Comparison of ENCODE assay signal across 9 cellular contexts in the genomic region with DNA sequence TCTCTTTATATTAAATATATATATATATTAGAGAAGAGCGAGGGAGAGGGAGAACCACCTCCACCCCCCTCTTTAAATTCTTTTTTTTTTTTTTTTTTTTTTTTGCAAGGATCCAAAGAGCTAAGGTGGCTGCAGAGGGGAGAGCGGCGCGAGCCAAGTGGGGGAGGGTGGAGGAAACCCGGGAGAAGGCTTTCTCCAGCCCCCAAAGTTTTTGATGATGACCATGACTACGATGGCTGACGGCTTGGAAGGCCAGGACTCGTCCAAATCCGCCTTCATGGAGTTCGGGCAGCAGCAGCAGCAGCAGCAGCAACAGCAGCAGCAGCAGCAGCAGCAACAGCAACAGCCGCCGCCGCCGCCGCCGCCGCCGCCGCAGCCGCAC. TPM values are rescaled to one million over a fixed set of nuclear protein-coding genes. Genes with fewer than 3 reads are reported as not detected.
DNase-seq lines count a peak whose midpoint lies in the region; ATAC-seq, FAIRE-seq and TF ChIP-seq lines count a peak whose summit lies in the region.
"Had no signal": no experiment of that assay in that cellular context is flagged by ENCODE, and none has a peak within 500 bp of the region (broad histone marks: within the 10 kb centered on the region; RNA-seq: fewer than 3 reads in every experiment).

No MANE protein-coding gene starts in this region.

- no peak for TF ChIP-seq POLR2A in HepG2 (IDR thresholded peaks at IDR 0.05; ENCODE audit: insufficient read depth in 1 of 2, low read depth in 2 of 2, low read length in 2 of 2)
- TF ChIP-seq POLR2A in upper lobe of left lung (IDR thresholded peaks at IDR 0.05), result no peak

- H3K4me3 ChIP-seq in HepG2 (replicated peaks in 1 of 3; ENCODE audit: insufficient read depth in 1 of 3, low read depth in 2 of 3, low read length in 3 of 3) (peak overlapping the region; percentile 78 to 80 (median 79)), upper lobe of left lung (peak overlapping the region in 3 of 4 donors; percentile 19 to 41 (median 40))

- no peak for FAIRE-seq in HepG2 (lab: Jason Lieb, UNC)

- no peaks in the 10 kb centered on the region for H4K20me1 ChIP-seq in HepG2 (ENCODE audit: insufficient read depth, low read length)

- TF ChIP-seq RAD21 in HepG2 (CRISPR knock-in tag; IDR thresholded peaks at IDR 0.05), result no peak

- no peak for TF ChIP-seq CTCF in HepG2 (CRISPR knock-in tag; IDR thresholded peaks at IDR 0.05)
- TF ChIP-seq CTCF in upper lobe of left lung (IDR thresholded peaks at IDR 0.05), result no peak

- H3K79me2 ChIP-seq in HepG2 (ENCODE audit: insufficient read depth, low read length), result peaks cover 9% of the 10 kb centered on the region

- no peak for DNase-seq in activated naive CD4-positive, alpha-beta T cell treated with anti-CD3 and anti-CD28 coated beads, Interleukin-2, amount 50 U/mL, for 16 hours
- no peak for DNase-seq in activated T-helper 2 cell treated with anti-CD3 and anti-CD28 coated beads, Interferon-gamma antibody, Interleukin-2, Interleukin-4, amounts not matched to agents 10 μg/mL and 5 μg/mL and 100 μg/mL, durations not matched to agents 14 hours and 24 hours and 36 hours (ENCODE audit: low spot score)
- DNase-seq in HepG2 (ENCODE audit: low spot score), result peak; percentile 21
- no peak for DNase-seq in upper lobe of left lung
- no peak for DNase-seq in LoVo (ENCODE audit: low spot score)
- no peak for DNase-seq in AML-193 (lab: John Stamatoyannopoulos, UW)
- DNase-seq in activated CD4-positive, CD25-positive, alpha-beta regulatory T cell treated with anti-CD3 and anti-CD28 coated beads, Interleukin-2, amount 50 U/mL, for 72 hours, result no peak

- CTCF ChIA-PET in HepG2 (lab: Yijun Ruan, JAX; ENCODE audit: low intra/inter-chr PET ratio, low total read pairs), result no interaction called here

- H3K27ac ChIP-seq in HepG2 (ENCODE audit: extremely low read length, insufficient read depth, low read length), result peak overlapping the region; percentile 90
- H3K27ac ChIP-seq in upper lobe of left lung, result no peak overlapping the region
- H3K27ac ChIP-seq: epithelial cell of prostate had no signal

- peaks cover 63% of the 10 kb centered on the region for H3K27me3 Mint-ChIP-seq in activated naive CD4-positive, alpha-beta T cell treated with anti-CD3 and anti-CD28 coated beads, Interleukin-2, amount 50 U/mL, for 24 hours
- peaks cover 83% of the 10 kb centered on the region for H3K27me3 Mint-ChIP-seq in activated T-helper 2 cell treated with anti-CD3 and anti-CD28 coated beads, Interferon-gamma antibody, Interleukin-2, Interleukin-4, amounts not matched to agents 10 μg/mL and 5 μg/mL and 100 μg/mL, durations not matched to agents 14 hours and 24 hours and 36 hours (ENCODE audit: low read depth)

- H3K4me1 ChIP-seq in HepG2 (ENCODE audit: insufficient read depth, low read length), result peaks cover 35% of the 10 kb centered on the region
- H3K4me1 ChIP-seq in upper lobe of left lung, result peaks cover 16 to 35% (median 22%) of the 10 kb centered on the region in 4 donors

- no TSS peak for BruUV-seq in HepG2 (replicated peaks; lab: Mats Ljungman, UMichigan)

- H3K4me2 ChIP-seq in HepG2 (ENCODE audit: low read depth, low read length), result peak overlapping the region; percentile 76

- in situ Hi-C loops in HepG2 (cut with HindIII; ENCODE audit: extremely low pct_ligation_motif_present, low pct_unique_long_range_greater_than_20kb), result loop anchor here (25.0 kb wide), 1 partner anchor 693 kb away; the partner anchor contains the start of gene SLC25A13

- WGBS in HepG2 (ENCODE audit: low lambda C conversion rate), result under 1% methylated on average over 14 of the region's 20 CpGs
- 1 to 5% methylated on average over 7 to 10 of the region's 20 CpGs for WGBS in upper lobe of left lung, 2 donors

- TF ChIP-seq EP300 in HepG2 (IDR thresholded peaks at IDR 0.05; ENCODE audit: low read depth in 2 of 2, low read length in 2 of 2), result no peak
- TF ChIP-seq EP300 in HepG2 (CRISPR knock-in tag; IDR thresholded peaks at IDR 0.05; ENCODE audit: borderline replicate concordance), result no peak
- no peak for TF ChIP-seq EP300 in upper lobe of left lung (IDR thresholded peaks at IDR 0.05)

- H3K36me3 Mint-ChIP-seq in activated naive CD4-positive, alpha-beta T cell treated with anti-CD3 and anti-CD28 coated beads, Interleukin-2, amount 50 U/mL, for 24 hours, result peaks cover 2% of the 10 kb centered on the region
- H3K36me3 Mint-ChIP-seq in activated T-helper 2 cell treated with anti-CD3 and anti-CD28 coated beads, Interferon-gamma antibody, Interleukin-2, Interleukin-4, amounts not matched to agents 10 μg/mL and 5 μg/mL and 100 μg/mL, durations not matched to agents 14 hours and 24 hours and 36 hours (ENCODE audit: low read depth), result peaks cover 3% of the 10 kb centered on the region

- peak overlapping the region; percentile 80 for H3K4me3 Mint-ChIP-seq in activated naive CD4-positive, alpha-beta T cell treated with anti-CD3 and anti-CD28 coated beads, Interleukin-2, amount 50 U/mL, for 24 hours
- H3K4me3 Mint-ChIP-seq in activated T-helper 2 cell treated with anti-CD3 and anti-CD28 coated beads, Interferon-gamma antibody, Interleukin-2, Interleukin-4, amounts not matched to agents 10 μg/mL and 5 μg/mL and 100 μg/mL, durations not matched to agents 14 hours and 24 hours and 36 hours (ENCODE audit: low read depth), result peak overlapping the region; percentile 64

- ATAC-seq in HepG2 (peak; percentile 2; the same call in 2 of the 3 replicates), upper lobe of left lung (ENCODE audit: low FRiP score in 2 of 2) (no peak)

- peak overlapping the region; percentile 86 for H3K9ac ChIP-seq in HepG2 (ENCODE audit: insufficient read depth, low read depth, low read length)

- H3K9me3 ChIP-seq in HepG2 (ENCODE audit: low read length) (no peaks in the 10 kb centered on the region), upper lobe of left lung (no peaks in the 10 kb centered on the region)

- no peak overlapping the region for H3K27ac Mint-ChIP-seq in activated naive CD4-positive, alpha-beta T cell treated with anti-CD3 and anti-CD28 coated beads, Interleukin-2, amount 50 U/mL, for 24 hours
- H3K27ac Mint-ChIP-seq in activated T-helper 2 cell treated with anti-CD3 and anti-CD28 coated beads, Interferon-gamma antibody, Interleukin-2, Interleukin-4, amounts not matched to agents 10 μg/mL and 5 μg/mL and 100 μg/mL, durations not matched to agents 14 hours and 24 hours and 36 hours, result no peak overlapping the region

- peaks cover 18% of the 10 kb centered on the region for H3K4me1 Mint-ChIP-seq in activated naive CD4-positive, alpha-beta T cell treated with anti-CD3 and anti-CD28 coated beads, Interleukin-2, amount 50 U/mL, for 24 hours
- peaks cover 4% of the 10 kb centered on the region for H3K4me1 Mint-ChIP-seq in activated T-helper 2 cell treated with anti-CD3 and anti-CD28 coated beads, Interferon-gamma antibody, Interleukin-2, Interleukin-4, amounts not matched to agents 10 μg/mL and 5 μg/mL and 100 μg/mL, durations not matched to agents 14 hours and 24 hours and 36 hours (ENCODE audit: low read depth)

- H3K27me3 ChIP-seq in HepG2 (ENCODE audit: control insufficient read depth in 1 of 2, insufficient read depth in 2 of 2, low read length in 2 of 2) (no peaks in the 10 kb centered on the region; a peak in 1 of 5 replicates), upper lobe of left lung (peaks cover 0 to 65% (median 40%) of the 10 kb centered on the region in 4 donors)

- no peak overlapping the region for H2AFZ ChIP-seq in HepG2 (ENCODE audit: low read length)

- POLR2A ChIA-PET in HepG2 (lab: Yijun Ruan, JAX), result interaction anchor here (0.7 to 4.8 kb wide), 18 partner anchors 12 to 866 kb away, joined by 3 to 163 read pairs (median 7); partner anchors contain the start of genes ASNS, DLX5, SDHAF3 and SEM1

- no peaks in the 10 kb centered on the region for H3K9me3 Mint-ChIP-seq in activated naive CD4-positive, alpha-beta T cell treated with anti-CD3 and anti-CD28 coated beads, Interleukin-2, amount 50 U/mL, for 24 hours
- H3K9me3 Mint-ChIP-seq in activated T-helper 2 cell treated with anti-CD3 and anti-CD28 coated beads, Interferon-gamma antibody, Interleukin-2, Interleukin-4, amounts not matched to agents 10 μg/mL and 5 μg/mL and 100 μg/mL, durations not matched to agents 14 hours and 24 hours and 36 hours, result no peaks in the 10 kb centered on the region

- H3K36me3 ChIP-seq in HepG2 (replicated peaks in 1 of 2; ENCODE audit: control insufficient read depth in 1 of 2, insufficient read depth in 2 of 2, low read length in 2 of 2) (peaks cover 8% of the 10 kb centered on the region in 2 experiments; a peak in 4 of 5 replicates), upper lobe of left lung (no peaks in the 10 kb centered on the region)

- intact Hi-C loops in activated T-helper 2 cell treated with anti-CD3 and anti-CD28 coated beads, Interferon-gamma antibody, Interleukin-2, Interleukin-4, amounts not matched to agents 10 μg/mL and 5 μg/mL and 100 μg/mL, durations not matched to agents 14 hours and 24 hours and 36 hours (cut with micrococcal nuclease), result no loop called here
- intact Hi-C loops in HepG2 (cut with micrococcal nuclease; ENCODE audit: unreplicated experiment), result loop anchor here (1.0 to 10.0 kb wide), 7 partner anchors 11 to 928 kb away; partner anchors contain the start of gene SLC25A13

RNA-seq across cellular contexts. Expression of gene DLX6, which starts 0.4 kb away (rescaled TPM):
- total RNA-seq in activated T-helper 2 cell treated with anti-CD3 and anti-CD28 coated beads, Interferon-gamma antibody, Interleukin-2, Interleukin-4, amounts not matched to agents 10 μg/mL and 5 μg/mL and 100 μg/mL, durations not matched to agents 14 hours and 24 hours and 36 hours, result not detected in 2 replicates
- total RNA-seq in HepG2 (2016; rRNA removed; fragmentation: Illumina TruSeq; extraction: Trizol), result 4.5 and 5.5 TPM in 2 replicates
- total RNA-seq in HepG2 (2016; cell fraction: cytosol; rRNA removed; fragmentation: Illumina TruSeq; extraction: Trizol; ENCODE audit: low read depth), result 3.3 and 4.7 TPM in 2 replicates
- total RNA-seq in HepG2 (2016; cell fraction: insoluble cytoplasmic fraction; rRNA removed; fragmentation: Illumina TruSeq; extraction: Trizol), result 3.5 and 5.4 TPM in 2 replicates
- 5.4 and 5.6 TPM in 2 replicates for total RNA-seq in HepG2 (2016; cell fraction: membrane; rRNA removed; fragmentation: Illumina TruSeq; extraction: Trizol)
- total RNA-seq in HepG2 (2016; cell fraction: nucleus; rRNA removed; fragmentation: Illumina TruSeq; extraction: Trizol), result 6.2 and 7.9 TPM in 2 replicates
- polyA plus RNA-seq in HepG2 (2011; rRNA removed), result 2.4 and 3.5 TPM in 2 replicates
- 2.6 and 2.9 TPM in 2 replicates for polyA plus RNA-seq in HepG2 (2011; cell fraction: cytosol; rRNA removed)
- 5.8 and 7.3 TPM in 2 replicates for polyA plus RNA-seq in HepG2 (2011; cell fraction: nucleus; rRNA removed)
- polyA plus RNA-seq in HepG2 (2012), result 4.5 and 5.0 TPM in 2 replicates
- 1.5 and 1.8 TPM in 2 replicates for polyA plus RNA-seq in HepG2 (2016; cell fraction: cytosol; fragmentation: Illumina TruSeq; extraction: Trizol; ENCODE audit: low read depth)
- polyA plus RNA-seq in HepG2 (2016; cell fraction: insoluble cytoplasmic fraction; fragmentation: Illumina TruSeq; extraction: Trizol; ENCODE audit: low read depth), result 6.9 and 8.6 TPM in 2 replicates
- polyA plus RNA-seq in HepG2 (2016; cell fraction: membrane; fragmentation: Illumina TruSeq; extraction: Trizol; ENCODE audit: low read depth), result 3.4 and 4.2 TPM in 2 replicates
- 13.3 and 14.1 TPM in 2 replicates for polyA plus RNA-seq in HepG2 (2016; cell fraction: nucleus; fragmentation: Illumina TruSeq; extraction: Trizol; ENCODE audit: insufficient read depth, low read depth)
- polyA minus RNA-seq in HepG2 (2011; rRNA and poly(A)+ RNA removed; ENCODE audit: low replicate concordance), result 3.2 TPM in 1 of 2 replicates, not detected in the other
- polyA minus RNA-seq in HepG2 (2011; cell fraction: cytosol; rRNA and poly(A)+ RNA removed), result 2.5 and 2.8 TPM in 2 replicates
- 7.8 and 15.5 TPM in 2 replicates for polyA minus RNA-seq in HepG2 (2011; cell fraction: nucleus; rRNA and poly(A)+ RNA removed)
- not detected for total RNA-seq in upper lobe of left lung

RNA-seq across cellular contexts. Expression of gene DLX5, which starts 18.9 kb away (rescaled TPM):
- not detected in 2 replicates for total RNA-seq in activated T-helper 2 cell treated with anti-CD3 and anti-CD28 coated beads, Interferon-gamma antibody, Interleukin-2, Interleukin-4, amounts not matched to agents 10 μg/mL and 5 μg/mL and 100 μg/mL, durations not matched to agents 14 hours and 24 hours and 36 hours
- total RNA-seq in HepG2 (2016; rRNA removed; fragmentation: Illumina TruSeq; extraction: Trizol), result not detected in 2 replicates
- total RNA-seq in HepG2 (2016; cell fraction: cytosol; rRNA removed; fragmentation: Illumina TruSeq; extraction: Trizol; ENCODE audit: low read depth), result not detected in 2 replicates
- total RNA-seq in HepG2 (2016; cell fraction: insoluble cytoplasmic fraction; rRNA removed; fragmentation: Illumina TruSeq; extraction: Trizol), result not detected in 2 replicates
- not detected in 2 replicates for total RNA-seq in HepG2 (2016; cell fraction: membrane; rRNA removed; fragmentation: Illumina TruSeq; extraction: Trizol)
- not detected in 2 replicates for total RNA-seq in HepG2 (2016; cell fraction: nucleus; rRNA removed; fragmentation: Illumina TruSeq; extraction: Trizol)
- not detected in 2 replicates for polyA plus RNA-seq in HepG2 (2011; rRNA removed)
- polyA plus RNA-seq in HepG2 (2011; cell fraction: cytosol; rRNA removed), result not detected in 2 replicates
- not detected in 2 replicates for polyA plus RNA-seq in HepG2 (2011; cell fraction: nucleus; rRNA removed)
- polyA plus RNA-seq in HepG2 (2012), result not detected in 2 replicates
- not detected in 2 replicates for polyA plus RNA-seq in HepG2 (2016; cell fraction: cytosol; fragmentation: Illumina TruSeq; extraction: Trizol; ENCODE audit: low read depth)
- not detected in 2 replicates for polyA plus RNA-seq in HepG2 (2016; cell fraction: insoluble cytoplasmic fraction; fragmentation: Illumina TruSeq; extraction: Trizol; ENCODE audit: low read depth)
- not detected in 2 replicates for polyA plus RNA-seq in HepG2 (2016; cell fraction: membrane; fragmentation: Illumina TruSeq; extraction: Trizol; ENCODE audit: low read depth)
- not detected in 2 replicates for polyA plus RNA-seq in HepG2 (2016; cell fraction: nucleus; fragmentation: Illumina TruSeq; extraction: Trizol; ENCODE audit: insufficient read depth, low read depth)
- not detected in 2 replicates for polyA minus RNA-seq in HepG2 (2011; rRNA and poly(A)+ RNA removed; ENCODE audit: low replicate concordance)
- not detected in 2 replicates for polyA minus RNA-seq in HepG2 (2011; cell fraction: cytosol; rRNA and poly(A)+ RNA removed)
- polyA minus RNA-seq in HepG2 (2011; cell fraction: nucleus; rRNA and poly(A)+ RNA removed), result not detected in 2 replicates
- not detected for total RNA-seq in upper lobe of left lung
